ENCODE assay signal across 22 cellular contexts in the genomic region with DNA sequence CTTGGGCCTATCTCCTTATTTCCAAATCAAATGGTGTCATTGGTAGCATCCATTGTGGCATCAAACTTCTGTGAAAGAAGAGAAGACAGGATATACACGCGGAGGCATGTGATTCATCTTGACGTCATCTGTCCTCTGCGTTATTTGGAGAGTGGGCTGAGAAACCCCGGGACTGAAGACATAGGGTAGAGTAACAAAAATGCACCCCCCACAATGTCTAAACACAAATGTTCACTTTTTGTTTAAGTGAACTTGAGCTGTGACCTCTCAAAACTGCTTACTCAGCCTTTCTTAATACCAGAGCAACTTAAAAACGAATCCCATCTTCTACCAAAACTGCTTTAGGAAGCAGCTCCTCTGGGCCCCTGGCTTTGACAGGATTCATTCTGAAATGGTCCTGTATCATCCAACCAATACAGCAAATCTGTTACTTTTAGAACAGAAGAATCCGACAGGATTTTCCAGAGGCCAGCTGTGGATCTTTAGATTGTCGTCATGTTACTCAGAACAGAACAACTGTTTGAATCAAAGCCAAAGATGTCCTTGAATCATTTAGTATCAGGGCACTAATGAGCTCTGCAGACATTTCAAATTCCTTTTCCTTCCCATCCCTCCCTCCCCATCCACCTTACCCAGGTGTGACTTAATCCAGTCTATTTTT.
DNase-seq lines count a peak whose midpoint lies in the region; ATAC-seq and TF ChIP-seq lines count a peak whose summit lies in the region.
"Had no signal": no experiment of that assay in that cellular context is flagged by ENCODE, and none has a peak within 500 bp of the region (broad histone marks: within the 10 kb centered on the region; RNA-seq: fewer than 3 reads in every experiment).

No MANE protein-coding gene starts in this region.

- TF ChIP-seq CTCF in fibroblast of lung (conservative IDR thresholded peaks at IDR 0.05 in 1 of 2, IDR thresholded peaks at IDR 0.05 in 1 of 2; ENCODE audit: low read depth in 1 of 2, low read length in 2 of 2) (no peak), psoas muscle (IDR thresholded peaks at IDR 0.05) (no peak)

- no peaks in the 10 kb centered on the region for H3K9me3 ChIP-seq in SJSA1 (replicated peaks)
- no peaks in the 10 kb centered on the region for H3K9me3 ChIP-seq in fibroblast of lung (ENCODE audit: control insufficient read depth, insufficient read depth, low read depth, low read length)
- no peaks in the 10 kb centered on the region for H3K9me3 ChIP-seq in psoas muscle
- H3K9me3 ChIP-seq: prostate gland, thoracic aorta had no signal

- no peak overlapping the region for H3K4me3 ChIP-seq in SJSA1
- no peak overlapping the region for H3K4me3 ChIP-seq in fibroblast of lung (replicated peaks in 1 of 4; ENCODE audit: control extremely low read depth in 1 of 4, insufficient read depth in 1 of 4, low read depth in 3 of 4, low read length in 4 of 4)
- H3K4me3 ChIP-seq in psoas muscle = no peak overlapping the region
- H3K4me3 ChIP-seq: lung, prostate gland, thoracic aorta had no signal

- H3K79me2 ChIP-seq in fibroblast of lung (ENCODE audit: control insufficient read depth, insufficient read depth, low read length) = no peaks in the 10 kb centered on the region

- WGBS in psoas muscle, 3 donors = 31 to 36% (median 33%) methylated on average over 8 of the region's 8 CpGs

- DNase-seq in EH (ENCODE audit: low read depth) (peak; percentile 58), SJSA1 (ENCODE audit: low read depth in 1 of 2, low spot score in 2 of 2) (peak; percentile 48 to 51), fibroblast of lung (ENCODE audit: low read depth in 2 of 2) (peak; percentile 77 to 90), non-pigmented ciliary epithelial cell (ENCODE audit: low read depth) (peak; percentile 80), NCI-H2081 treated with DMSO at 0.1 percent for 48 hours (lab: John Stamatoyannopoulos, UW) (no peak), NCI-H1436 treated with DMSO at 0.1 percent for 48 hours (lab: John Stamatoyannopoulos, UW) (no peak), medulla oblongata (ENCODE audit: extremely low spot score) (no peak), psoas muscle (no peak)
- DNase-seq: DND-41, glutamatergic neuron, KG1, NCI-H1092 treated with DMSO at 0.1 percent for 48 hours, NCI-H526 treated with DMSO at 0.1 percent for 48 hours, SIG-M5, T-helper 2 cell had no signal

- H4K20me1 ChIP-seq in fibroblast of lung (ENCODE audit: control insufficient read depth, extremely low read depth, insufficient read depth, low read length) = no peaks in the 10 kb centered on the region

- intact Hi-C loops in psoas muscle (cut with DNase I) = no loop called here

- H3K4me2 ChIP-seq in fibroblast of lung (ENCODE audit: extremely low read depth, insufficient read depth, low read length) = no peak overlapping the region

- H2AFZ ChIP-seq in fibroblast of lung (ENCODE audit: low read length) = no peak overlapping the region

- ATAC-seq in psoas muscle = no peak
- ATAC-seq: activated CD4-positive, CD25-positive, alpha-beta regulatory T cell treated with anti-CD3 and anti-CD28 coated beads, Interleukin-2, amount 50 U/mL, for 24 hours; activated naive CD4-positive, alpha-beta T cell treated with anti-CD3 and anti-CD28 coated beads, Interleukin-2, amount 50 U/mL, for 72 hours; natural killer cell treated with Interleukin-12 subunit alpha and Interleukin-12 subunit beta and Interleukin-15 and Interleukin-18, amount 100 ng/mL, for 72 hours; stimulated activated memory B cell treated with anti-CD40 and anti-IgM and Interleukin-4, amounts not matched to agents 10 μg/mL and 1 μg/mL and 100 μg/mL, for 72 hours had no signal

- H3K27me3 ChIP-seq in SJSA1 (replicated peaks) (no peaks in the 10 kb centered on the region), fibroblast of lung (ENCODE audit: control insufficient read depth, insufficient read depth, low read length) (no peaks in the 10 kb centered on the region), psoas muscle (ENCODE audit: insufficient read depth in 3 of 3, low read length in 2 of 3) (no peaks in the 10 kb centered on the region)

- H3K36me3 ChIP-seq in SJSA1 (no peaks in the 10 kb centered on the region), fibroblast of lung (ENCODE audit: control insufficient read depth, insufficient read depth, low read length) (no peaks in the 10 kb centered on the region), psoas muscle (ENCODE audit: insufficient read depth in 1 of 2, low read depth in 1 of 2) (no peaks in the 10 kb centered on the region)
- H3K36me3 ChIP-seq: prostate gland, thoracic aorta had no signal

- H3K9ac ChIP-seq in fibroblast of lung (ENCODE audit: insufficient read depth, low read length) = no peak overlapping the region

- H3K27ac ChIP-seq in SJSA1 (peak overlapping the region; percentile 7; the same call in 1 of the 2 replicates), fibroblast of lung (ENCODE audit: insufficient read depth, low read length) (no peak overlapping the region), psoas muscle (no peak overlapping the region)
- H3K27ac ChIP-seq: prostate gland had no signal

- peaks cover 19% of the 10 kb centered on the region for H3K4me1 ChIP-seq in SJSA1 (replicated peaks)
- H3K4me1 ChIP-seq in fibroblast of lung (ENCODE audit: control insufficient read depth, extremely low read depth, insufficient read depth, low read length) = peaks cover 6% of the 10 kb centered on the region
- no peaks in the 10 kb centered on the region for H3K4me1 ChIP-seq in psoas muscle
- H3K4me1 ChIP-seq: prostate gland had no signal

Comparison
In these comparisons a context has a peak if more than half of its experiments do, and no peak if none do; other contexts are left out.
1. DNase-seq: peak in EH (single experiment), SJSA1 (2 of 2), fibroblast of lung (2 of 2) and non-pigmented ciliary epithelial cell (single experiment); none in NCI-H2081 treated with DMSO at 0.1 percent for 48 hours (single experiment), NCI-H1436 treated with DMSO at 0.1 percent for 48 hours (single experiment), medulla oblongata (single experiment) and psoas muscle (0 of 2).